ENCODE assay signal across 13 cellular contexts in genomic region chr17:43406676-43407645, GRCh38. TPM values are rescaled to one million over a fixed set of nuclear protein-coding genes. Genes with fewer than 3 reads are reported as not detected.
DNase-seq lines count a peak whose midpoint lies in the region; ATAC-seq, FAIRE-seq and TF ChIP-seq lines count a peak whose summit lies in the region.
"Had no signal": no experiment of that assay in that cellular context is flagged by ENCODE, and none has a peak within 500 bp of the region (broad histone marks: within the 10 kb centered on the region; RNA-seq: fewer than 3 reads in every experiment).

No MANE protein-coding gene starts in this region.

- peaks cover 10% of the 10 kb centered on the region for H3K79me2 ChIP-seq in osteoblast (ENCODE audit: insufficient read depth, low read length)
- H3K79me2 ChIP-seq in MM.1S (ENCODE audit: low read length) = no peaks in the 10 kb centered on the region

- H2AFZ ChIP-seq in osteoblast (ENCODE audit: low read length) (peak overlapping the region; percentile 8), MM.1S (ENCODE audit: low read length) (no peak overlapping the region)

- peaks cover 7% of the 10 kb centered on the region for H3K27me3 Mint-ChIP-seq in activated CD8-positive, alpha-beta T cell treated with anti-CD3 and anti-CD28 coated beads, Interleukin-2, amount 10 ng/mL, durations not matched to agents 7 days and 5 days (ENCODE audit: low read depth)
- peaks cover 0 to 7% of the 10 kb centered on the region in 2 donors for H3K27me3 Mint-ChIP-seq in natural killer cell treated with Interleukin-12 subunit alpha and Interleukin-12 subunit beta and Interleukin-15 and Interleukin-18, amount 100 ng/mL, for 72 hours

- H3K27ac Mint-ChIP-seq in activated CD8-positive, alpha-beta T cell treated with anti-CD3 and anti-CD28 coated beads, Interleukin-2, amount 10 ng/mL, durations not matched to agents 7 days and 5 days = no peak overlapping the region
- H3K27ac Mint-ChIP-seq in natural killer cell treated with Interleukin-12 subunit alpha and Interleukin-12 subunit beta and Interleukin-15 and Interleukin-18, amount 100 ng/mL, for 72 hours = no peak overlapping the region
- H3K27ac Mint-ChIP-seq: T-helper 2 cell treated with Interferon-gamma antibody and Interleukin-4, amounts not matched to agents 5 μg/mL and 100 μg/mL, for 36 hours had no signal

- H3K9me3 Mint-ChIP-seq in activated CD8-positive, alpha-beta T cell treated with anti-CD3 and anti-CD28 coated beads, Interleukin-2, amount 10 ng/mL, durations not matched to agents 7 days and 5 days (ENCODE audit: insufficient read depth) = no peaks in the 10 kb centered on the region
- no peaks in the 10 kb centered on the region for H3K9me3 Mint-ChIP-seq in natural killer cell treated with Interleukin-12 subunit alpha and Interleukin-12 subunit beta and Interleukin-15 and Interleukin-18, amount 100 ng/mL, for 72 hours
- H3K9me3 Mint-ChIP-seq: T-helper 2 cell treated with Interferon-gamma antibody and Interleukin-4, amounts not matched to agents 5 μg/mL and 100 μg/mL, for 36 hours had no signal

- H3K36me3 Mint-ChIP-seq in activated CD8-positive, alpha-beta T cell treated with anti-CD3 and anti-CD28 coated beads, Interleukin-2, amount 10 ng/mL, durations not matched to agents 7 days and 5 days (ENCODE audit: low read depth) = no peaks in the 10 kb centered on the region
- no peaks in the 10 kb centered on the region for H3K36me3 Mint-ChIP-seq in natural killer cell treated with Interleukin-12 subunit alpha and Interleukin-12 subunit beta and Interleukin-15 and Interleukin-18, amount 100 ng/mL, for 72 hours

- peak; percentile 52 for FAIRE-seq in RCC 7860 (lab: Jason Lieb, UNC)

- no peak overlapping the region for H3K9ac ChIP-seq in MM.1S (ENCODE audit: low read length)

- ATAC-seq in activated CD8-positive, alpha-beta T cell treated with anti-CD3 and anti-CD28 coated beads, Interleukin-2, amount 10 ng/mL, durations not matched to agents 7 days and 5 days = no peak
- ATAC-seq in natural killer cell treated with Interleukin-12 subunit alpha and Interleukin-12 subunit beta and Interleukin-15 and Interleukin-18, amount 100 ng/mL, for 72 hours = no peak
- ATAC-seq: left colon had no signal

- H3K27me3 ChIP-seq in osteoblast (ENCODE audit: insufficient read depth, low read length) = no peaks in the 10 kb centered on the region
- H3K27me3 ChIP-seq in MM.1S (replicated peaks; ENCODE audit: insufficient read depth, low read length) = peaks cover 73% of the 10 kb centered on the region

- no peaks in the 10 kb centered on the region for H3K4me1 Mint-ChIP-seq in activated CD8-positive, alpha-beta T cell treated with anti-CD3 and anti-CD28 coated beads, Interleukin-2, amount 10 ng/mL, durations not matched to agents 7 days and 5 days (ENCODE audit: low read depth)
- H3K4me1 Mint-ChIP-seq in natural killer cell treated with Interleukin-12 subunit alpha and Interleukin-12 subunit beta and Interleukin-15 and Interleukin-18, amount 100 ng/mL, for 72 hours (ENCODE audit: low read depth in 2 of 2) = no peaks in the 10 kb centered on the region

- H3K36me3 ChIP-seq in osteoblast (ENCODE audit: insufficient read depth, low read length) = no peaks in the 10 kb centered on the region
- no peaks in the 10 kb centered on the region for H3K36me3 ChIP-seq in MM.1S (replicated peaks; ENCODE audit: insufficient read depth, low read length)

- H3K9me2 ChIP-seq in MM.1S (replicated peaks; ENCODE audit: insufficient read depth, low read length) = no peaks in the 10 kb centered on the region

- no peaks in the 10 kb centered on the region for H4K20me1 ChIP-seq in osteoblast (ENCODE audit: insufficient read depth, low read length)
- H4K20me1 ChIP-seq in MM.1S (ENCODE audit: insufficient read depth, low read length) = no peaks in the 10 kb centered on the region

- no peak overlapping the region for H3K4me3 Mint-ChIP-seq in activated CD8-positive, alpha-beta T cell treated with anti-CD3 and anti-CD28 coated beads, Interleukin-2, amount 10 ng/mL, durations not matched to agents 7 days and 5 days
- no peak overlapping the region for H3K4me3 Mint-ChIP-seq in natural killer cell treated with Interleukin-12 subunit alpha and Interleukin-12 subunit beta and Interleukin-15 and Interleukin-18, amount 100 ng/mL, for 72 hours
- H3K4me3 Mint-ChIP-seq: T-helper 2 cell treated with Interferon-gamma antibody and Interleukin-4, amounts not matched to agents 5 μg/mL and 100 μg/mL, for 36 hours had no signal

- POLR2A ChIA-PET in activated CD8-positive, alpha-beta T cell treated with anti-CD3 and anti-CD28 coated beads, Interleukin-2, amount 10 ng/mL, durations not matched to agents 7 days and 5 days (lab: Charles Lee) = interaction anchor here (1.9 kb wide), 1 partner anchor 8 kb away, joined by 6 read pairs; the partner anchor contains the start of gene ARL4D

- H3K4me1 ChIP-seq in osteoblast (ENCODE audit: insufficient read depth, low read length) (peaks cover 28% of the 10 kb centered on the region), MM.1S (ENCODE audit: low read length) (no peaks in the 10 kb centered on the region)

- H3K4me3 ChIP-seq in osteoblast (ENCODE audit: insufficient read depth, low read length) (no peak overlapping the region), MM.1S (ENCODE audit: low read length) (no peak overlapping the region)

- DNase-seq in ELF-1 (ENCODE audit: low read depth, low spot score) = peak; percentile 49
- DNase-seq in RCC 7860 (ENCODE audit: low spot score) = peak; percentile 41
- peak; percentile 55 for DNase-seq in fibroblast of gingiva (ENCODE audit: low read depth)
- DNase-seq in osteoblast (ENCODE audit: insufficient read length, low spot score, missing footprints) = peak; percentile 88
- DNase-seq in activated CD8-positive, alpha-beta T cell treated with anti-CD3 and anti-CD28 coated beads, Interleukin-2, amount 10 ng/mL, durations not matched to agents 7 days and 5 days = no peak
- no peak for DNase-seq in amniotic stem cell (lab: John Stamatoyannopoulos, UW)
- DNase-seq in natural killer cell treated with Interleukin-12 subunit alpha and Interleukin-12 subunit beta and Interleukin-15 and Interleukin-18, amount 100 ng/mL, for 72 hours (ENCODE audit: low spot score) = no peak
- DNase-seq in MM.1S = no peak
- DNase-seq: DMS53; effector CD8-positive, alpha-beta T cell; KG1; left colon had no signal

- no peaks in the 10 kb centered on the region for H3K9me3 ChIP-seq in osteoblast (ENCODE audit: low read depth, low read length)
- no peaks in the 10 kb centered on the region for H3K9me3 ChIP-seq in MM.1S (replicated peaks; ENCODE audit: insufficient read depth, low read length)

- TF ChIP-seq CTCF in osteoblast (IDR thresholded peaks at IDR 0.05; ENCODE audit: extremely low read depth, low read depth, low read length) (no peak), MM.1S (IDR thresholded peaks at IDR 0.05; ENCODE audit: low read length) (no peak)

- H3K27ac ChIP-seq in osteoblast (ENCODE audit: low read depth, low read length) = peak overlapping the region; percentile 55
- no peak overlapping the region for H3K27ac ChIP-seq in MM.1S (ENCODE audit: low read length)

- H3F3A ChIP-seq in MM.1S (ENCODE audit: insufficient read depth, low read length) = no peaks in the 10 kb centered on the region

- H3K4me2 ChIP-seq in osteoblast (ENCODE audit: insufficient read depth, low read length) (peak overlapping the region; percentile 59), MM.1S (ENCODE audit: low read depth, low read length) (no peak overlapping the region)

- CTCF ChIA-PET in activated CD8-positive, alpha-beta T cell treated with anti-CD3 and anti-CD28 coated beads, Interleukin-2, amount 10 ng/mL, durations not matched to agents 7 days and 5 days (lab: Charles Lee) = interaction anchor here (0.7 to 5.2 kb wide), 5 partner anchors 12 to 267 kb away, joined by 3 to 25 read pairs (median 3); partner anchors contain the start of gene DHX8

RNA-seq across cellular contexts. Expression of gene ARL4D, which starts 8.2 kb away (rescaled TPM):
- total RNA-seq in osteoblast = 12.1 and 18.8 TPM in 2 replicates
- 1 to 10 TPM; 2.9 to 4.2 TPM for total RNA-seq in activated CD8-positive, alpha-beta T cell treated with anti-CD3 and anti-CD28 coated beads, Interleukin-2, amount 10 ng/mL, durations not matched to agents 7 days and 5 days
- 1 to 10 TPM; 1.5 to 1.7 TPM for total RNA-seq in natural killer cell treated with Interleukin-12 subunit alpha and Interleukin-12 subunit beta and Interleukin-15 and Interleukin-18, amount 100 ng/mL, for 72 hours

Comparison
In these comparisons a context has a peak if more than half of its experiments do, and no peak if none do; other contexts are left out.
1. DNase-seq: peak in ELF-1 (single experiment), RCC 7860 (single experiment), fibroblast of gingiva (single experiment) and osteoblast (single experiment); none in activated CD8-positive, alpha-beta T cell treated with anti-CD3 and anti-CD28 coated beads, Interleukin-2, amount 10 ng/mL, durations not matched to agents 7 days and 5 days (single experiment), amniotic stem cell (single experiment), natural killer cell treated with Interleukin-12 subunit alpha and Interleukin-12 subunit beta and Interleukin-15 and Interleukin-18, amount 100 ng/mL, for 72 hours (single experiment) and MM.1S (single experiment).